Comparison of ENCODE assay signal across 19 cellular contexts in the genomic region with DNA sequence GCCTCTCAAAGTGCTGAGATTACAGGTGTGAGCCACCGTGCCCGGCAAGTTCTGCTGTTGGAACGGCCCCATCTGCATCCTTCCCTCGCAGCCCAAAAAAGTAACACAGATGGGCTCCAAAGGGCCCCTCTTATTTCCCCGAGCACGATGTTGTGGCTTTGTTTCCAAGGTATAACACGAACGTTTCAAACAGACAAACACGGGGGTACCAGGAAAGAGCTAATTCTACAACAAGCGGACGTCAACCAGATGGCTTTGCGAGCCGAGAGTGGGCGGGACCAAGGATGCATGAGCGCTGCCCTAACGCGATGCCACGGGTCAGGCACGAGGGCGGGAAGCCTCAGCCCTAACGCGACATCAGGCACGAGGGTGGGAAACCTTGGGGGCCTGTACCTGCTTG. TPM values are rescaled to one million over a fixed set of nuclear protein-coding genes. Genes with fewer than 3 reads are reported as not detected.
DNase-seq lines count a peak whose midpoint lies in the region; ATAC-seq and TF ChIP-seq lines count a peak whose summit lies in the region.
"Had no signal": no experiment of that assay in that cellular context is flagged by ENCODE, and none has a peak within 500 bp of the region (broad histone marks: within the 10 kb centered on the region; RNA-seq: fewer than 3 reads in every experiment).

No MANE protein-coding gene starts in this region.

- ATAC-seq in Right ventricle myocardium inferior: no peak
- ATAC-seq in HG02610 (IDR thresholded peaks at IDR 0.05; ENCODE audit: unreplicated experiment): no peak

- H2BK12ac ChIP-seq in neuronal stem cell (ENCODE audit: low read length): no peak overlapping the region

- no peak overlapping the region for H3K18ac ChIP-seq in neuronal stem cell (ENCODE audit: low read length)

- H2AFZ ChIP-seq in neuronal stem cell (ENCODE audit: low read length): no peak overlapping the region
- H2AFZ ChIP-seq: GM23248 had no signal

- no peaks in the 10 kb centered on the region for H3K9me3 ChIP-seq in right atrium auricular region
- H3K9me3 ChIP-seq in KOPT-K1 (ENCODE audit: insufficient read depth, low read length, poor library complexity, severe bottlenecking): no peaks in the 10 kb centered on the region
- H3K9me3 ChIP-seq in neuronal stem cell (replicated peaks in 1 of 2; ENCODE audit: control insufficient read depth in 2 of 2, insufficient read depth in 1 of 2, low read depth in 1 of 2, low read length in 2 of 2): no peaks in the 10 kb centered on the region

- H3K36me3 ChIP-seq in right atrium auricular region (peaks cover 47% of the 10 kb centered on the region), KOPT-K1 (ENCODE audit: insufficient read depth, low read length) (peaks cover 21% of the 10 kb centered on the region; the same call in 1 of the 2 replicates), neuronal stem cell (replicated peaks in 1 of 2; ENCODE audit: control insufficient read depth in 2 of 2, insufficient read depth in 2 of 2, low read length in 2 of 2) (peaks cover 15 to 19% of the 10 kb centered on the region in 2 donors)

- no peak overlapping the region for H3K4me2 ChIP-seq in neuronal stem cell (ENCODE audit: insufficient read depth, low read length, poor library complexity, severe bottlenecking)

- H3K79me1 ChIP-seq in neuronal stem cell (ENCODE audit: low read depth, low read length): peaks cover 3% of the 10 kb centered on the region

- no peak overlapping the region for H4K8ac ChIP-seq in neuronal stem cell (ENCODE audit: low read depth, low read length)

- H3K9ac ChIP-seq in neuronal stem cell (ENCODE audit: low read depth, low read length, poor library complexity): peak overlapping the region; percentile 63
- H3K9ac ChIP-seq: GM23248 had no signal

- no peak overlapping the region for H2BK5ac ChIP-seq in neuronal stem cell (ENCODE audit: low read length)

- DNase-seq in Right ventricle myocardium inferior (ENCODE audit: missing footprints) (peak; percentile 3), right atrium auricular region (ENCODE audit: low spot score) (no peak), neuronal stem cell (ENCODE audit: low spot score) (no peak), ureter (ENCODE audit: low spot score) (no peak), erythroblast (lab: John Stamatoyannopoulos, UW) (no peak)
- DNase-seq: 8988T; C1 segment of cervical spinal cord; CD4-positive, CD25-positive, alpha-beta regulatory T cell; CD8-positive, alpha-beta memory T cell; COR-L47; DMS 273 treated with DMSO at 0.1 percent for 48 hours; DMS53; GM23248; HCEC 1CT had no signal

- no peak overlapping the region for H2BK15ac ChIP-seq in neuronal stem cell (ENCODE audit: low read length)

- no CpG with 5 or more reads among the region's 23 CpGs for WGBS in neuronal stem cell (ENCODE audit: extremely low coverage in 2 of 2, insufficient read length in 2 of 2, insufficient replicate concordance in 1 of 2), 2 donors

- H3K27me3 ChIP-seq in right atrium auricular region (no peaks in the 10 kb centered on the region), neuronal stem cell (ENCODE audit: control insufficient read depth in 3 of 3, insufficient read depth in 3 of 3, low read depth in 1 of 3, low read length in 3 of 3) (no peaks in the 10 kb centered on the region)

- no peak overlapping the region for H3K14ac ChIP-seq in neuronal stem cell (ENCODE audit: low read length)

- TF ChIP-seq CTCF in right atrium auricular region (IDR thresholded peaks at IDR 0.05): no peak

- H3K4me3 ChIP-seq in right atrium auricular region: no peak overlapping the region
- no peak overlapping the region for H3K4me3 ChIP-seq in neuronal stem cell (ENCODE audit: low read length in 2 of 2)
- H3K4me3 ChIP-seq: GM23248 had no signal

- H2BK120ac ChIP-seq in neuronal stem cell (ENCODE audit: low read depth, low read length): no peak overlapping the region

- TF ChIP-seq POLR2A in erythroblast (IDR thresholded peaks at IDR 0.05; ENCODE audit: low read length): no peak

- no peak overlapping the region for H2AK5ac ChIP-seq in neuronal stem cell (ENCODE audit: low read depth, low read length)

- no peak overlapping the region for H3K23ac ChIP-seq in neuronal stem cell (ENCODE audit: low read depth, low read length, poor library complexity)

- no peaks in the 10 kb centered on the region for H3K4me1 ChIP-seq in right atrium auricular region
- no peaks in the 10 kb centered on the region for H3K4me1 ChIP-seq in neuronal stem cell (ENCODE audit: control insufficient read depth in 2 of 2, insufficient read depth in 1 of 2, low read depth in 1 of 2, low read length in 2 of 2)

- H3K4ac ChIP-seq in neuronal stem cell (ENCODE audit: low read length): no peak overlapping the region

- H3K27ac ChIP-seq in right atrium auricular region (no peak overlapping the region), KOPT-K1 (ENCODE audit: low read depth, low read length, poor library complexity, severe bottlenecking) (peak overlapping the region; percentile 88), neuronal stem cell (replicated peaks; ENCODE audit: low read length) (no peak overlapping the region)
- H3K27ac ChIP-seq: GM23248 had no signal

- no peak overlapping the region for H4K91ac ChIP-seq in neuronal stem cell (ENCODE audit: low read depth, low read length, poor library complexity)

- intact Hi-C loops in Right ventricle myocardium inferior (cut with DNase I): no loop called here

RNA-seq across cellular contexts. Expression of gene UNKL, which starts 24.3 kb away (rescaled TPM):
- total RNA-seq in Right ventricle myocardium inferior (11.3 TPM), right atrium auricular region (10 to 100 TPM; 11.0 to 17.6 TPM), ureter (16.7 TPM)
- polyA plus RNA-seq in neuronal stem cell (2013, experiment 1 of 2): 14.1 TPM
- polyA plus RNA-seq in neuronal stem cell (2013, experiment 2 of 2): 14.2 TPM

RNA-seq across cellular contexts. Expression of gene UQCC4, which starts 30.3 kb away (rescaled TPM):
- total RNA-seq in Right ventricle myocardium inferior (11.3 TPM), right atrium auricular region (10 to 100 TPM; 13.4 to 19.7 TPM), ureter (14.5 TPM)
- 15.5 TPM for polyA plus RNA-seq in neuronal stem cell (2013, experiment 1 of 2)
- polyA plus RNA-seq in neuronal stem cell (2013, experiment 2 of 2): 14.7 TPM

RNA-seq across cellular contexts. Expression of gene GNPTG, which starts 38.5 kb away (rescaled TPM):
- total RNA-seq in Right ventricle myocardium inferior (35.0 TPM), right atrium auricular region (10 to 100 TPM; 31.8 to 46.7 TPM), ureter (67.6 TPM)
- 14.7 TPM for polyA plus RNA-seq in neuronal stem cell (2013, experiment 1 of 2)
- polyA plus RNA-seq in neuronal stem cell (2013, experiment 2 of 2): 13.2 TPM

RNA-seq across cellular contexts. Expression of gene TSR3, which starts 38.6 kb away (rescaled TPM):
- total RNA-seq in Right ventricle myocardium inferior (54.6 TPM), right atrium auricular region (10 to 100 TPM; 72.8 to 73.7 TPM), ureter (38.2 TPM)
- 32.4 TPM for polyA plus RNA-seq in neuronal stem cell (2013, experiment 1 of 2)
- 29.6 TPM for polyA plus RNA-seq in neuronal stem cell (2013, experiment 2 of 2)

RNA-seq across cellular contexts. Expression of gene PERCC1, which starts 40.6 kb away (rescaled TPM):
- total RNA-seq in Right ventricle myocardium inferior (0.35 TPM), right atrium auricular region (not detected), ureter (not detected)
- not detected for polyA plus RNA-seq in neuronal stem cell (2013, experiment 1 of 2)
- not detected for polyA plus RNA-seq in neuronal stem cell (2013, experiment 2 of 2)
- total RNA-seq: A673; CD4-positive, CD25-positive, alpha-beta regulatory T cell; GM23248 had no signal
- polyA plus RNA-seq: AG04450; CD4-positive, CD25-positive, alpha-beta regulatory T cell; CD8-positive, alpha-beta memory T cell; GM23248; IgD-negative memory B cell had no signal
